In the genomic region with DNA sequence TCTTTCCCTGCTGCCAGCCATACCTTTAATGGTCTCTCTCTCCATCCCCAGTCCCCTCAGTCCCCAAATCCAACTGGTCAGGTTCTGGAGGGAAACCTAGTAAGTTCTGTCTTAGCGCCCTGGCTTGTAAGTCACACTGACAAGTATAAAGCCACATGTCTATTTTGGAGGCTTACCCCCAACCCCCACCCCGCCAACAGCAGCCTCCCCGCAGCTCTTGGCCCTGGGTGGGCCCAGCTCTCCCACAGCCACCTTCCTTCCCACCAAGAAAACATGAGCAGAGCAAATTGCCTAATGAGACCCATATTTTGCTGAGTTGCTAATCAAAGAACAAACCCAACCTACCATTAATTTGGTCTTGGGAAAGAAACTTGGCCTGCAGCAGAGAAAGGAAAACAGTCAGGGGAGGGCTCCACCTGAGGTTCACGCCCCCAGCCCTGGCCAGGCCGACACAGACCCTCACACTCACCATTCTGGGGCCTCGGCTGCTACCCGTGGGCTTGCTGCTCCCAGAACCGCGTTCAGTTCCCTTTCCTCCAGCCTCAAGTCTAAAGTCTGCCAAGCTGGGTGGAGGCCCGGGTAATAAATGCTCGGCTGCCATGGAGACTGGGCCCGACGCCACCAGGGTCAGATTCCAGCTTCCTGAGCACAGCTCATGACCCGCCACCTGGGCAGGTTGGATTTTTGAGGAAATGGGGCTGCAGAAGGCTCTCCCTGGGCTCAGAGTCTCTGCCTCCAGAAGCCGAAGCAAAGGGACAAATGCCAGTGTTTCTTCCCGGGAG, we compare ENCODE assay signal across 1 cellular context.
A peak's percentile ranks its signal among the peaks of the same experiment; 100 is the strongest.
TF ChIP-seq lines count a peak whose summit lies in the region.

A gene with protein sequence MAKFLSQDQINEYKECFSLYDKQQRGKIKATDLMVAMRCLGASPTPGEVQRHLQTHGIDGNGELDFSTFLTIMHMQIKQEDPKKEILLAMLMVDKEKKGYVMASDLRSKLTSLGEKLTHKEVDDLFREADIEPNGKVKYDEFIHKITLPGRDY (minus strand): TSS at position 557 of the 782 bp plus-strand sequence. CDS start 85 bp downstream, at position 472.

TF ChIP-seq in liver, 16 proteins besides CTCF, POLR2A, EP300 and RAD21 (continued from another document):
- TF ChIP-seq, protein P1, sequence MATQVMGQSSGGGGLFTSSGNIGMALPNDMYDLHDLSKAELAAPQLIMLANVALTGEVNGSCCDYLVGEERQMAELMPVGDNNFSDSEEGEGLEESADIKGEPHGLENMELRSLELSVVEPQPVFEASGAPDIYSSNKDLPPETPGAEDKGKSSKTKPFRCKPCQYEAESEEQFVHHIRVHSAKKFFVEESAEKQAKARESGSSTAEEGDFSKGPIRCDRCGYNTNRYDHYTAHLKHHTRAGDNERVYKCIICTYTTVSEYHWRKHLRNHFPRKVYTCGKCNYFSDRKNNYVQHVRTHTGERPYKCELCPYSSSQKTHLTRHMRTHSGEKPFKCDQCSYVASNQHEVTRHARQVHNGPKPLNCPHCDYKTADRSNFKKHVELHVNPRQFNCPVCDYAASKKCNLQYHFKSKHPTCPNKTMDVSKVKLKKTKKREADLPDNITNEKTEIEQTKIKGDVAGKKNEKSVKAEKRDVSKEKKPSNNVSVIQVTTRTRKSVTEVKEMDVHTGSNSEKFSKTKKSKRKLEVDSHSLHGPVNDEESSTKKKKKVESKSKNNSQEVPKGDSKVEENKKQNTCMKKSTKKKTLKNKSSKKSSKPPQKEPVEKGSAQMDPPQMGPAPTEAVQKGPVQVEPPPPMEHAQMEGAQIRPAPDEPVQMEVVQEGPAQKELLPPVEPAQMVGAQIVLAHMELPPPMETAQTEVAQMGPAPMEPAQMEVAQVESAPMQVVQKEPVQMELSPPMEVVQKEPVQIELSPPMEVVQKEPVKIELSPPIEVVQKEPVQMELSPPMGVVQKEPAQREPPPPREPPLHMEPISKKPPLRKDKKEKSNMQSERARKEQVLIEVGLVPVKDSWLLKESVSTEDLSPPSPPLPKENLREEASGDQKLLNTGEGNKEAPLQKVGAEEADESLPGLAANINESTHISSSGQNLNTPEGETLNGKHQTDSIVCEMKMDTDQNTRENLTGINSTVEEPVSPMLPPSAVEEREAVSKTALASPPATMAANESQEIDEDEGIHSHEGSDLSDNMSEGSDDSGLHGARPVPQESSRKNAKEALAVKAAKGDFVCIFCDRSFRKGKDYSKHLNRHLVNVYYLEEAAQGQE (IDR thresholded peaks at IDR 0.05), result peak; percentile 47
- no peak for TF ChIP-seq GABPA (IDR thresholded peaks at IDR 0.05 in 1 of 2, conservative IDR thresholded peaks at IDR 0.05 in 1 of 2)
- TF ChIP-seq JUND (IDR thresholded peaks at IDR 0.05), result peak in 1 of 2 donors; percentile 22
- peak; percentile 36 for TF ChIP-seq NR2F2 (IDR thresholded peaks at IDR 0.05)
- peak; percentile 95 for TF ChIP-seq SP1 (IDR thresholded peaks at IDR 0.05)
